25 cellular contexts compared by ENCODE assay signal in the genomic region with DNA sequence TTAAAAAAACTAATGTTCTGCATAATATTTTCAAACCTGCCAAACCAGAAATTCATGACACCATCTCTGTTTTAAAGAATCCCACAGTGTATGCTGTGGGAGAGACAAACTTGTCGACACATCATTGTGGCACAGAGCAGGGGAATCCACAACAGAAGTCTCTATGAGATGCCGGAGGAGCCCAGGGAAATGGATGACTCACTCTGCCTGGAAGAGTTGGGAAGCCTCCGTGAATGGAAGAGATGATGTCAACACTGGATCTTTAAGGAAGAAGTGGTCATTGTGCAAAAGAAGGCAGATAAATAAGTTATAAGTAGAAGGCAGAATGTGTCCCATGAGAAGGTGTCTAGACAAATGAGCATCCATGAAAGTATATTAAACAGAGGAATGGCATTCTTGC.
A peak's percentile ranks its signal among the peaks of the same experiment; 100 is the strongest.
DNase-seq lines count a peak whose midpoint lies in the region; ATAC-seq, FAIRE-seq and TF ChIP-seq lines count a peak whose summit lies in the region.
"Had no signal": no experiment of that assay in that cellular context is flagged by ENCODE, and none has a peak within 500 bp of the region (broad histone marks: within the 10 kb centered on the region; RNA-seq: fewer than 3 reads in every experiment).

No MANE protein-coding gene starts in this region.

- no peaks in the 10 kb centered on the region for H3K9me3 ChIP-seq in RWPE2 (ENCODE audit: severe bottlenecking)
- H3K9me3 ChIP-seq: lower lobe of right lung, testis had no signal

- 0 out of 3 replicates have a peak, but pooled peaks have one; percentile 36 for ATAC-seq in RWPE2 (ENCODE audit: low read depth)
- ATAC-seq in stimulated activated naive CD8-positive, alpha-beta T cell treated with anti-CD3 and anti-CD28 coated beads, Interleukin-15, Interleukin-2, amounts not matched to agents 100 U/mL and 50 U/mL, for 24 hours, result no peak
- no peak for ATAC-seq in HG03159 (IDR thresholded peaks at IDR 0.05; ENCODE audit: unreplicated experiment)
- ATAC-seq: lower lobe of right lung, SK-N-SH treated with all-trans-retinoic acid at 6 μM for 48 hours had no signal

- no peak overlapping the region for H3K4me3 ChIP-seq in RWPE2 (ENCODE audit: severe bottlenecking)
- H3K4me3 ChIP-seq in fibroblast of mammary gland (ENCODE audit: control insufficient read depth, low read depth, low read length), result no peak overlapping the region
- H3K4me3 ChIP-seq: heart right ventricle, lower lobe of right lung, PC-9, testis had no signal

- DNase-seq in COLO829 (ENCODE audit: low spot score) (peak; percentile 72), RWPE2 (ENCODE audit: low spot score) (no peak), fibroblast of mammary gland (ENCODE audit: low read depth) (peak; percentile 34), kidney tubule cell (ENCODE audit: low spot score) (peak; percentile 61), GM12892 (ENCODE audit: insufficient read length) (no peak), NCI-H187 treated with DMSO at 0.1 percent for 48 hours (lab: John Stamatoyannopoulos, UW) (no peak)
- no peak for DNase-seq in stimulated activated naive CD8-positive, alpha-beta T cell treated with anti-CD3 and anti-CD28 coated beads, Interleukin-15, Interleukin-2, amounts not matched to agents 100 U/mL and 50 U/mL, for 24 hours
- DNase-seq: activated naive CD4-positive, alpha-beta T cell treated with anti-CD3 and anti-CD28 coated beads for 36 hours; activated T-cell treated with anti-CD3 and anti-CD28 coated beads, Interleukin-2, amount 50 U/mL, for 48 hours; anterior cingulate cortex; Calu3; KG1; lower lobe of right lung; NCI-H1930; NCI-H345; occipital lobe; PC-9; testis had no signal

- H3K36me3 ChIP-seq in RWPE2 (ENCODE audit: low read depth), result no peaks in the 10 kb centered on the region
- H3K36me3 ChIP-seq: heart right ventricle, lower lobe of right lung had no signal

- FAIRE-seq in GM12892 (lab: Jason Lieb, UNC), result no peak
- FAIRE-seq: A204.1, colon, GM19239, H1 had no signal

- TF ChIP-seq CTCF in RWPE2 (IDR thresholded peaks at IDR 0.05; ENCODE audit: poor library complexity, severe bottlenecking), result no peak
- no peak for TF ChIP-seq CTCF in fibroblast of mammary gland (conservative IDR thresholded peaks at IDR 0.05; ENCODE audit: control insufficient read depth, insufficient read depth, low read depth, low read length)

- no peaks in the 10 kb centered on the region for H3K27me3 ChIP-seq in RWPE2 (ENCODE audit: insufficient read depth, poor library complexity, severe bottlenecking)
- H3K27me3 ChIP-seq: heart right ventricle, testis had no signal

- TF ChIP-seq POLR2A in GM12892 (IDR thresholded peaks at IDR 0.05; ENCODE audit: low read depth, low read length), result no peak

- H3K27ac ChIP-seq in RWPE2 (ENCODE audit: poor library complexity, severe bottlenecking), result no peak overlapping the region
- H3K27ac ChIP-seq: heart right ventricle, lower lobe of right lung, PC-9, testis had no signal

- no peaks in the 10 kb centered on the region for H3K4me1 ChIP-seq in RWPE2 (ENCODE audit: insufficient read depth, poor library complexity, severe bottlenecking)
- H3K4me1 ChIP-seq: lower lobe of right lung, testis had no signal

Comparison
In these comparisons a context has a peak if more than half of its experiments do, and no peak if none do; other contexts are left out.
1. DNase-seq: peak in COLO829 (single experiment), fibroblast of mammary gland (single experiment) and kidney tubule cell (single experiment); none in RWPE2 (single experiment), GM12892 (single experiment), stimulated activated naive CD8-positive, alpha-beta T cell treated with anti-CD3 and anti-CD28 coated beads, Interleukin-15, Interleukin-2, amounts not matched to agents 100 U/mL and 50 U/mL, for 24 hours (single experiment) and NCI-H187 treated with DMSO at 0.1 percent for 48 hours (single experiment).